In the genomic region with DNA sequence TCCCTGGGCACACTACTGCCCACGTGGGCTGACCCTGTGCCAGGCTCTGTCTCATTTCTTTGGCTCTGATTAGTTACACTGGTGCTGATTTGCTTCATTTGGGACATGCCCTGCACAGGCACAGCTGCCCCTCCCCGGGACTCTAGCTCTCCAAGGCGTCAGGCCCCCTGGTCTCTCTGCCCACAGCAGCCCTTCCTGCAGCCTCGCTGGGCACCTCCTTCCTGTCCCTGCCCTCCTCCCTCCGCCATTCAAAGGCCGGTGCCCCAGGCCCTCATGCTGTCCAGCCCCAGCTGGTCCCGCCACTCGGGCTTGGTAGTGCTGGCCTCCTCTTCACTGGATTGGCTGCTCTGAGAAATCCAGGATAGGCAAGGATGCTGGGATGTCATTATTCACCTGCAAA, we compare ENCODE assay signal across 28 cellular contexts.
"Had no signal": no experiment of that assay in that cellular context is flagged by ENCODE, and none has a peak within 500 bp of the region (broad histone marks: within the 10 kb centered on the region; RNA-seq: fewer than 3 reads in every experiment).

No MANE protein-coding gene starts in this region.

- H3K4me1 ChIP-seq: adrenal gland, body of pancreas, colonic mucosa had no signal

- H3K27me3 ChIP-seq: adrenal gland, body of pancreas, colonic mucosa, heart left ventricle had no signal

- H3K36me3 ChIP-seq: adrenal gland, colonic mucosa had no signal

- H3K36me3 Mint-ChIP-seq: activated CD8-positive, alpha-beta memory T cell treated with anti-CD3 and anti-CD28 coated beads, Interleukin-2, amount 10 ng/mL, durations not matched to agents 7 days and 5 days; activated naive CD4-positive, alpha-beta T cell treated with anti-CD3 and anti-CD28 coated beads, Interleukin-2, amount 50 U/mL, for 24 hours; activated naive CD8-positive, alpha-beta T cell treated with anti-CD3 and anti-CD28 coated beads for 36 hours had no signal

- H3K4me1 Mint-ChIP-seq: activated CD4-positive, alpha-beta T cell treated with anti-CD3 and anti-CD28 coated beads for 36 hours; activated CD4-positive, alpha-beta T cell treated with anti-CD3 and anti-CD28 coated beads, Interleukin-2, amount 10 ng/mL, durations not matched to agents 24 days and 14 days; activated naive CD4-positive, alpha-beta T cell treated with anti-CD3 and anti-CD28 coated beads, Interleukin-2, amount 50 U/mL, for 24 hours; activated naive CD8-positive, alpha-beta T cell treated with anti-CD3 and anti-CD28 coated beads for 36 hours; activated naive CD8-positive, alpha-beta T cell treated with anti-CD3 and anti-CD28 coated beads, Interleukin-2, amount 50 U/mL, for 24 hours had no signal

- H3K4me3 Mint-ChIP-seq: activated CD4-positive, alpha-beta T cell treated with anti-CD3 and anti-CD28 coated beads for 36 hours; activated CD4-positive, alpha-beta T cell treated with anti-CD3 and anti-CD28 coated beads, Interleukin-2, amount 10 ng/mL, durations not matched to agents 24 days and 14 days; activated CD8-positive, alpha-beta memory T cell treated with anti-CD3 and anti-CD28 coated beads, Interleukin-2, amount 10 ng/mL, durations not matched to agents 7 days and 5 days; activated CD8-positive, alpha-beta T cell treated with anti-CD3 and anti-CD28 coated beads for 36 hours; activated naive CD4-positive, alpha-beta T cell treated with anti-CD3 and anti-CD28 coated beads for 36 hours; activated naive CD4-positive, alpha-beta T cell treated with anti-CD3 and anti-CD28 coated beads, Interleukin-2, amount 50 U/mL, for 24 hours; activated naive CD8-positive, alpha-beta T cell treated with anti-CD3 and anti-CD28 coated beads for 36 hours; activated naive CD8-positive, alpha-beta T cell treated with anti-CD3 and anti-CD28 coated beads, Interleukin-2, amount 50 U/mL, for 24 hours; activated T-helper 1 cell treated with anti-CD3 and anti-CD28 coated beads, Interleukin-12 subunit alpha, Interleukin-12 subunit beta, Interleukin-2, Interleukin-4 antibody, amounts not matched to agents 30 ng/mL and 10 ng/mL and 1 ng/mL, durations not matched to agents 14 hours and 24 hours and 36 hours had no signal

- H3K9me3 Mint-ChIP-seq: activated CD4-positive, alpha-beta T cell treated with anti-CD3 and anti-CD28 coated beads, Interleukin-2, amount 10 ng/mL, durations not matched to agents 24 days and 14 days; activated CD8-positive, alpha-beta T cell treated with anti-CD3 and anti-CD28 coated beads for 36 hours; activated naive CD4-positive, alpha-beta T cell treated with anti-CD3 and anti-CD28 coated beads for 36 hours; activated naive CD4-positive, alpha-beta T cell treated with anti-CD3 and anti-CD28 coated beads, Interleukin-2, amount 50 U/mL, for 24 hours; activated naive CD8-positive, alpha-beta T cell treated with anti-CD3 and anti-CD28 coated beads for 36 hours; activated naive CD8-positive, alpha-beta T cell treated with anti-CD3 and anti-CD28 coated beads, Interleukin-2, amount 50 U/mL, for 24 hours; activated T-helper 1 cell treated with anti-CD3 and anti-CD28 coated beads, Interleukin-12 subunit alpha, Interleukin-12 subunit beta, Interleukin-2, Interleukin-4 antibody, amounts not matched to agents 30 ng/mL and 10 ng/mL and 1 ng/mL, durations not matched to agents 14 hours and 24 hours and 36 hours; activated T-helper 2 cell treated with anti-CD3 and anti-CD28 coated beads, Interferon-gamma antibody, Interleukin-2, Interleukin-4, amounts not matched to agents 10 μg/mL and 5 μg/mL and 100 μg/mL, durations not matched to agents 14 hours and 24 hours and 36 hours had no signal

- DNase-seq: activated CD4-positive, alpha-beta T cell treated with anti-CD3 and anti-CD28 coated beads for 36 hours; activated CD4-positive, alpha-beta T cell treated with anti-CD3 and anti-CD28 coated beads, Interleukin-2, amount 10 ng/mL, durations not matched to agents 24 days and 14 days; activated CD4-positive, alpha-beta T cell treated with anti-CD3 and anti-CD28 coated beads, Interleukin-2, amount 50 U/mL, for 4 hours; activated CD4-positive, CD25-positive, alpha-beta regulatory T cell; activated CD4-positive, CD25-positive, alpha-beta regulatory T cell treated with anti-CD3 and anti-CD28 coated beads, Interleukin-2, amount 50 U/mL, for 72 hours; activated CD8-positive, alpha-beta memory T cell treated with anti-CD3 and anti-CD28 coated beads, Interleukin-2, amount 10 ng/mL, durations not matched to agents 7 days and 5 days; activated CD8-positive, alpha-beta memory T cell treated with anti-CD3 and anti-CD28 coated beads, Interleukin-2, amount 50 U/mL, for 4 hours; activated CD8-positive, alpha-beta T cell treated with anti-CD3 and anti-CD28 coated beads for 36 hours; activated effector memory CD4-positive, alpha-beta T cell treated with anti-CD3 and anti-CD28 coated beads, Interleukin-2, amount 50 U/mL, for 16 hours; activated naive CD4-positive, alpha-beta T cell treated with anti-CD3 and anti-CD28 coated beads for 36 hours; activated naive CD8-positive, alpha-beta T cell treated with anti-CD3 and anti-CD28 coated beads for 36 hours; activated naive CD8-positive, alpha-beta T cell treated with anti-CD3 and anti-CD28 coated beads, Interleukin-2, amount 50 U/mL, for 24 hours; activated T-cell treated with anti-CD3 and anti-CD28 coated beads, Interleukin-2, amount 50 U/mL, for 1 hour; activated T-cell treated with anti-CD3 and anti-CD28 coated beads, Interleukin-2, amount 50 U/mL, for 48 hours; adrenal gland; amygdala; aorta; body of pancreas; caudate nucleus; colonic mucosa; effector CD8-positive, alpha-beta T cell; foreskin fibroblast; heart left ventricle; T-helper 2 cell had no signal

- H3K27ac Mint-ChIP-seq: activated CD4-positive, alpha-beta T cell treated with anti-CD3 and anti-CD28 coated beads for 36 hours; activated CD4-positive, alpha-beta T cell treated with anti-CD3 and anti-CD28 coated beads, Interleukin-2, amount 10 ng/mL, durations not matched to agents 24 days and 14 days; activated CD8-positive, alpha-beta memory T cell treated with anti-CD3 and anti-CD28 coated beads, Interleukin-2, amount 10 ng/mL, durations not matched to agents 7 days and 5 days; activated CD8-positive, alpha-beta T cell treated with anti-CD3 and anti-CD28 coated beads for 36 hours; activated naive CD4-positive, alpha-beta T cell treated with anti-CD3 and anti-CD28 coated beads for 36 hours; activated naive CD4-positive, alpha-beta T cell treated with anti-CD3 and anti-CD28 coated beads, Interleukin-2, amount 50 U/mL, for 24 hours; activated naive CD8-positive, alpha-beta T cell treated with anti-CD3 and anti-CD28 coated beads for 36 hours; activated naive CD8-positive, alpha-beta T cell treated with anti-CD3 and anti-CD28 coated beads, Interleukin-2, amount 50 U/mL, for 24 hours; activated T-helper 1 cell treated with anti-CD3 and anti-CD28 coated beads, Interleukin-12 subunit alpha, Interleukin-12 subunit beta, Interleukin-2, Interleukin-4 antibody, amounts not matched to agents 30 ng/mL and 10 ng/mL and 1 ng/mL, durations not matched to agents 14 hours and 24 hours and 36 hours; activated T-helper 2 cell treated with anti-CD3 and anti-CD28 coated beads, Interferon-gamma antibody, Interleukin-2, Interleukin-4, amounts not matched to agents 10 μg/mL and 5 μg/mL and 100 μg/mL, durations not matched to agents 14 hours and 24 hours and 36 hours had no signal

- H3K4me3 ChIP-seq: adrenal gland, body of pancreas, colonic mucosa, heart left ventricle had no signal

- H3K27ac ChIP-seq: adrenal gland, body of pancreas, colonic mucosa, epithelial cell of prostate, heart left ventricle had no signal

- H3K9me3 ChIP-seq: adrenal gland, body of pancreas, colonic mucosa, heart left ventricle had no signal

- H3K27me3 Mint-ChIP-seq: activated CD4-positive, alpha-beta T cell treated with anti-CD3 and anti-CD28 coated beads for 36 hours; activated CD4-positive, alpha-beta T cell treated with anti-CD3 and anti-CD28 coated beads, Interleukin-2, amount 10 ng/mL, durations not matched to agents 24 days and 14 days; activated CD8-positive, alpha-beta T cell treated with anti-CD3 and anti-CD28 coated beads for 36 hours; activated naive CD4-positive, alpha-beta T cell treated with anti-CD3 and anti-CD28 coated beads, Interleukin-2, amount 50 U/mL, for 24 hours; activated naive CD8-positive, alpha-beta T cell treated with anti-CD3 and anti-CD28 coated beads for 36 hours; activated naive CD8-positive, alpha-beta T cell treated with anti-CD3 and anti-CD28 coated beads, Interleukin-2, amount 50 U/mL, for 24 hours had no signal
